34 cellular contexts compared by ENCODE assay signal in the genomic region with DNA sequence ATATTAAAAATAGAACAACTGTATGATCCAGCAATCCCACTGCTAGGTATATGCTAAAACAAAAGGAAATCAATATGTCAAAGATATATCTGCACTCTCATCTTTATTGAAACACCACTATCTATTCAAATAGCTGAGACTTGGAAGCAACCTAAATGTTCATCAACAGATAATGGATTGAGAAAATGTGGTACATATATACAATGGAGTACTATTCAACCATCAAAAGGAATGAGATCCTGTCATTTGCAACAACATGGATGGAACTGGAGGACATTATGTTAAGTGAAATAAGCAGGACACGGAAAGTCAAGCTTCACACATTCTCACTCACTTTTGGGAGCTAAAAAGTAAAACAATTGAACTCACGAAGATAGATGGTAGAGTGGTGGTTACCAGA.
"Had no signal": no experiment of that assay in that cellular context is flagged by ENCODE, and none has a peak within 500 bp of the region (broad histone marks: within the 10 kb centered on the region; RNA-seq: fewer than 3 reads in every experiment).

No MANE protein-coding gene starts in this region.

- H3K36me3 ChIP-seq: MG63 had no signal

- H3K27me3 ChIP-seq: MG63 had no signal

- DNase-seq: Karpas-422, Kasumi-1, MG63, MM.1S, MV-4-11, NCI-H1048, NCI-H1092, NCI-H1092 treated with DMSO at 0.1 percent for 48 hours, NCI-H1105, NCI-H1105 treated with DMSO at 0.1 percent for 48 hours, NCI-H1417, NCI-H1417 treated with DMSO at 0.1 percent for 48 hours, NCI-H1436, NCI-H1436 treated with DMSO at 0.1 percent for 48 hours, NCI-H146, NCI-H1694, NCI-H1694 treated with DMSO at 0.1 percent for 48 hours, NCI-H187, NCI-H187 treated with DMSO at 0.1 percent for 48 hours, NCI-H1930, NCI-H2029, NCI-H2029 treated with DMSO at 0.1 percent for 48 hours, NCI-H2081, NCI-H2081 treated with DMSO at 0.1 percent for 48 hours, NCI-H2107, NCI-H2171, NCI-H2171 treated with DMSO at 0.1 percent for 48 hours, NCI-H2227 treated with DMSO at 0.1 percent for 48 hours, NCI-H226, NCI-H345, NCI-H446, NCI-H446 treated with DMSO at 0.1 percent for 48 hours, NCI-H510A, NCI-H510A treated with DMSO at 0.1 percent for 48 hours had no signal

- H3K4me3 ChIP-seq: MG63 had no signal

- H3K9me3 ChIP-seq: MG63 had no signal
